Comparison of ENCODE assay signal across 1 cellular context in genomic region chr3:14398801-14399114, GRCh38.
TF ChIP-seq lines count a peak whose summit lies in the region.

No MANE protein-coding gene starts in this region.

TF ChIP-seq in HepG2, 621 proteins besides CTCF, POLR2A, EP300 and RAD21:
- TF ChIP-seq SMC3 (IDR thresholded peaks at IDR 0.05; ENCODE audit: low read length) (0 out of 2 replicates have a peak, but pooled peaks have one; percentile 29), STAG1 (CRISPR knock-in tag; IDR thresholded peaks at IDR 0.05) (peak; percentile 44), ZNF143 (CRISPR knock-in tag; IDR thresholded peaks at IDR 0.05) (peak; percentile 66), ATF2 (CRISPR knock-in tag; IDR thresholded peaks at IDR 0.05) (no peak)
- TF ChIP-seq, protein P1, sequence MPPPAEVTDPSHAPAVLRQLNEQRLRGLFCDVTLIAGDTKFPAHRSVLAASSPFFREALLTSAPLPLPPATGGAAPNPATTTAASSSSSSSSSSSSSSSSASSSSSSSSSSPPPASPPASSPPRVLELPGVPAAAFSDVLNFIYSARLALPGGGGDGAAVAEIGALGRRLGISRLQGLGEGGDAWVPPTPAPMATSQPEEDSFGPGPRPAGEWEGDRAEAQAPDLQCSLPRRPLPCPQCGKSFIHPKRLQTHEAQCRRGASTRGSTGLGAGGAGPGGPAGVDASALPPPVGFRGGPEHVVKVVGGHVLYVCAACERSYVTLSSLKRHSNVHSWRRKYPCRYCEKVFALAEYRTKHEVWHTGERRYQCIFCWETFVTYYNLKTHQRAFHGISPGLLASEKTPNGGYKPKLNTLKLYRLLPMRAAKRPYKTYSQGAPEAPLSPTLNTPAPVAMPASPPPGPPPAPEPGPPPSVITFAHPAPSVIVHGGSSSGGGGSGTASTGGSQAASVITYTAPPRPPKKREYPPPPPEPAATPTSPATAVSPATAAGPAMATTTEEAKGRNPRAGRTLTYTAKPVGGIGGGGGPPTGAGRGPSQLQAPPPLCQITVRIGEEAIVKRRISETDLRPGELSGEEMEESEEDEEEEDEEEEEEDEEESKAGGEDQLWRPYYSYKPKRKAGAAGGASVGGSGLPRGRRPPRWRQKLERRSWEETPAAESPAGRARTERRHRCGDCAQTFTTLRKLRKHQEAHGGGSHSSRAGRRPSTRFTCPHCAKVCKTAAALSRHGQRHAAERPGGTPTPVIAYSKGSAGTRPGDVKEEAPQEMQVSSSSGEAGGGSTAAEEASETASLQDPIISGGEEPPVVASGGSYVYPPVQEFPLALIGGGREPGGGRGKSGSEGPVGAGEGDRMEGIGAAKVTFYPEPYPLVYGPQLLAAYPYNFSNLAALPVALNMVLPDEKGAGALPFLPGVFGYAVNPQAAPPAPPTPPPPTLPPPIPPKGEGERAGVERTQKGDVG (CRISPR knock-in tag; IDR thresholded peaks at IDR 0.05; ENCODE audit: borderline replicate concordance): no peak
